8 cellular contexts compared by ENCODE assay signal in the genomic region with DNA sequence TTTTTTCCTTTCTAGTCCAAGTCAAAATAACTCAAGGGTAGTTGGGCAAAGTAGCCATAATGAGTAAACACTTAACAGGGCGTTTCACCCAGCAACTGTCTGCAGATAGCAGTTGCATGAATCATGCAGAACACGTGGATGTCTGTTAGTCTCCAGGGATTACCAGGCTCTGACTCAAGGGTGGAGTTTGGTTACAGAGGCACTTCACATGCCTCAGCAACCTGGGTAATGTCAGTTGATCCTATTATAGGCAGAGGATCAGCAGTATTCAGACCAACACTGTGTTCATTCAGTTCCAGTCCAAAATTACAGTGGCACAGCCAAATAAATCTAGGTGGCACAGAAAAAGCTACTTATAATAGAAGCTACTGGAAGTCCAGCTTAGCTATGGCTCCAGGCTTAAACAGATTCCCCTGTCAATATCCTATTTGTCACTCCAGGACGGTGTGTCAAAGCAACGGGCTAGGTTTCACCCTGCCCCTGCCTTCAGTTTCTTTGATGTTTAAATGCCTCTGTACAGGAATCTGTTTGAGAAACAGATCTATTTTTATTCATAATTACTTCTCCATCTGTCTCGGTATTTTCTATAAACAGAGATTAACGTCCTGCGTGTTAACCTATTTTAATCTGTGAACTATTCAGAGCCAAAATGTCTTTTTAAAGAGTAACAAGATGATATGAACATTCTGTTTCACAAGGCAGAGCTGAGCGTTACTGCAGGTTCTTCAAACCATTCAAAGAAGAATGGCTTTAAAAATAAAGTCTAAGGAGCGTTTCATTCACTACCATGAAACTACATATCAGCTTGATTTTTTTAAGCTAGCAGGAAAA.
DNase-seq lines count a peak whose midpoint lies in the region; ATAC-seq, FAIRE-seq and TF ChIP-seq lines count a peak whose summit lies in the region.

No MANE protein-coding gene starts in this region.

- DNase-seq in AG20443 (ENCODE audit: low spot score) (peak; percentile 91), NCI-H510A (lab: John Stamatoyannopoulos, UW) (peak; percentile 76), kidney (no peak), testis (peak; percentile 59), DMS79 treated with DMSO at 0.1 percent for 48 hours (lab: John Stamatoyannopoulos, UW) (no peak)

- no peak for TF ChIP-seq POLR2A in testis (IDR thresholded peaks at IDR 0.05)

- H3K4me1 Mint-ChIP-seq in brain: peaks cover 32% of the 10 kb centered on the region

- H3K36me3 Mint-ChIP-seq in brain: no peaks in the 10 kb centered on the region

- peak overlapping the region; percentile 34 to 94 (median 73) for H3K27ac Mint-ChIP-seq in brain

- intact Hi-C loops in kidney (cut with DNase I): no loop called here
- intact Hi-C loops in testis (cut with DNase I; ENCODE audit: low total_unique reads): no loop called here

- H3K9me3 ChIP-seq in kidney (ENCODE audit: control insufficient read depth in 1 of 2, low read length in 2 of 2): no peaks in the 10 kb centered on the region
- H3K9me3 ChIP-seq in testis: no peaks in the 10 kb centered on the region

- H3K4me3 Mint-ChIP-seq in brain: peak overlapping the region in 4 of 5 experiments; percentile 2 to 42 (median 12)

- FAIRE-seq in kidney (lab: Jason Lieb, UNC): peak; percentile 97

- H3K27me3 ChIP-seq in testis: no peaks in the 10 kb centered on the region

- ATAC-seq in GM18867 (IDR thresholded peaks at IDR 0.05; ENCODE audit: unreplicated experiment) (peak; percentile 81), HG03196 (IDR thresholded peaks at IDR 0.05; ENCODE audit: unreplicated experiment) (peak; percentile 97)

- H3K4me1 ChIP-seq in kidney (ENCODE audit: control insufficient read depth in 1 of 2, insufficient read depth in 1 of 2, low read depth in 1 of 2, low read length in 2 of 2) (peaks cover 15 to 18% of the 10 kb centered on the region in 2 donors), testis (peaks cover 8% of the 10 kb centered on the region)

- no peaks in the 10 kb centered on the region for H3K36me3 ChIP-seq in kidney (ENCODE audit: control insufficient read depth in 1 of 2, insufficient read depth in 2 of 2, low read length in 2 of 2)
- no peaks in the 10 kb centered on the region for H3K36me3 ChIP-seq in testis (ENCODE audit: low read depth, missing control alignments)

- H3K27me3 Mint-ChIP-seq in brain: no peaks in the 10 kb centered on the region

- H3K9ac ChIP-seq in kidney (ENCODE audit: low read length in 2 of 2): peak overlapping the region in 1 of 2 donors; percentile 22

- H3K27ac ChIP-seq in kidney (ENCODE audit: low read depth in 2 of 2, low read length in 2 of 2): peak overlapping the region; percentile 61 to 91
- peak overlapping the region; percentile 7 to 86 for H3K27ac ChIP-seq in testis

- TF ChIP-seq CTCF in brain (conservative IDR thresholded peaks at IDR 0.05) (no peak), kidney (IDR thresholded peaks at IDR 0.05; ENCODE audit: borderline replicate concordance, extremely low read depth, insufficient read depth) (no peak), testis (IDR thresholded peaks at IDR 0.05) (no peak)

- H3K4me3 ChIP-seq in kidney (ENCODE audit: low read length in 2 of 2) (peak overlapping the region; percentile 27 to 44), testis (no peak overlapping the region)

- WGBS in testis, 2 donors: 34 to 36% methylated on average over 9 of the region's 9 CpGs

- peaks cover 0 to 6% (median 0%) of the 10 kb centered on the region in 5 experiments for H3K9me3 Mint-ChIP-seq in brain

Comparison
In these comparisons a context has a peak if more than half of its experiments do, and no peak if none do; other contexts are left out.
1. DNase-seq: peak in AG20443 (single experiment), NCI-H510A (single experiment) and testis (single experiment); none in kidney (single experiment) and DMS79 treated with DMSO at 0.1 percent for 48 hours (single experiment).
2. H3K4me3 ChIP-seq: peak in kidney (2 of 2); none in testis (0 of 2).